In genomic region chr7:92142791-92143190, GRCh38 we compare ENCODE assay signal across 11 cellular contexts. TPM values are rescaled to one million over a fixed set of nuclear protein-coding genes. Genes with fewer than 3 reads are reported as not detected.
"Had no signal": no experiment of that assay in that cellular context is flagged by ENCODE, and none has a peak within 500 bp of the region (broad histone marks: within the 10 kb centered on the region; RNA-seq: fewer than 3 reads in every experiment).

No MANE protein-coding gene starts in this region.

RNA-seq across cellular contexts. Expression of gene LRRD1, which starts 36.2 kb away (rescaled TPM):
- total RNA-seq: kidney epithelial cell, left lobe of liver, left ventricle myocardium inferior, left ventricle myocardium superior, liver, lower lobe of right lung, mesenteric fat pad, mucosa of gallbladder had no signal
- polyA plus RNA-seq: immature natural killer cell; liver; mammary epithelial cell; naive thymus-derived CD4-positive, alpha-beta T cell had no signal
